In the genomic region with DNA sequence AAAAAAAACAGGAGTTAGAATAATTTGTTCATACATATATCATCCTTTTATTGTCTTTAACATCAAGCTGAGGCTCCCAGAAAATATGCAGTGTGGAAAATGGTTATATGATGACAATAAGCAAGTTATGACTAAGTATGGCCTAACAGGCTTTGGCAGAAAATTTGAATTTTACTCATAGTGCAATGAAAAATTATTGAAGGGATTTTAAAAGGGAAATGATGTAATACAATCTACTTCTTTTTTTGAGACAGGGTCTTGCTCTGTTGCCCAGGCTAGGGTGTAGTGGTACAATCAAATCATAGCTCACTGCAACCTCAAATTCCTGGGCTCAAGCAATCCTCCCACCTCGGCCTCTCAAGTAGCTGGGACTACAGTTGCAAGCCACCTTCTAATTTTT, we compare ENCODE assay signal across 7 cellular contexts.
A peak's percentile ranks its signal among the peaks of the same experiment; 100 is the strongest.
DNase-seq lines count a peak whose midpoint lies in the region; ATAC-seq, FAIRE-seq and TF ChIP-seq lines count a peak whose summit lies in the region.

No MANE protein-coding gene starts in this region.

- H3K36me3 ChIP-seq in PC-9 (ENCODE audit: low read depth) (0 out of 2 replicates have a peak, but pooled peaks cover 6% of the 10 kb centered on the region), pancreas (no peaks in the 10 kb centered on the region)

- WGBS in pancreas, 2 donors: 89 to 97% methylated on average over 1 of the region's 1 CpG

- POLR2A ChIA-PET in PC-9 (lab: Charles Lee; ENCODE audit: unreplicated experiment): interaction anchor here (0.6 kb wide), 1 partner anchor 27 kb away, joined by 6 read pairs; no protein-coding TSS in a partner anchor

- H3K4me1 ChIP-seq in PC-9 (replicated peaks; ENCODE audit: insufficient read depth) (peaks cover 27% of the 10 kb centered on the region), pancreas (peaks cover 31 to 63% (median 54%) of the 10 kb centered on the region in 3 donors)

- FAIRE-seq in pancreas (lab: Jason Lieb, UNC): no peak

- no TSS peak for BruUV-seq in PC-9 (replicated peaks; lab: Mats Ljungman, UMichigan)

- no peak overlapping the region for H2AFZ ChIP-seq in PC-9

- H4K20me1 ChIP-seq in PC-9 (ENCODE audit: insufficient read depth): no peaks in the 10 kb centered on the region

- CTCF ChIA-PET in PC-9 (lab: Charles Lee): interaction anchor here (0.6 to 1.9 kb wide), 2 partner anchors 172 to 228 kb away, joined by 3 to 12 read pairs; no protein-coding TSS in a partner anchor

- intact Hi-C loops in PC-9 (cut with micrococcal nuclease; ENCODE audit: unreplicated experiment): loop anchor here (2.0 to 10.0 kb wide), 2 partner anchors 92 to 352 kb away; partner anchors contain the start of gene CEP70
- intact Hi-C loops in pancreas (cut with DNase I): no loop called here

- H3F3A ChIP-seq in PC-9 (ENCODE audit: insufficient read depth, low read depth): peaks cover 30% of the 10 kb centered on the region

- no peak for DNase-seq in PC-9
- DNase-seq in pancreas: no peak
- DNase-seq in NCI-H146 treated with DMSO at 0.1 percent for 48 hours (lab: John Stamatoyannopoulos, UW; ENCODE audit: unreplicated experiment): no peak
- DNase-seq in activated gamma-delta T cell treated with Interleukin-2 at 50 U/mL for 16 hours: no peak
- no peak for DNase-seq in stimulated activated naive CD4-positive, alpha-beta T cell (lab: John Stamatoyannopoulos, UW)

- H3K27ac ChIP-seq in PC-9 (peak overlapping the region; percentile 65), pancreas (peak overlapping the region in 3 of 4 donors; percentile 11 to 78 (median 63))

- no peak for TF ChIP-seq CTCF in PC-9 (conservative IDR thresholded peaks at IDR 0.05)
- no peak for TF ChIP-seq CTCF in pancreas (IDR thresholded peaks at IDR 0.05)

- H3K9me3 ChIP-seq in PC-9 (ENCODE audit: insufficient read depth, low read depth): no peaks in the 10 kb centered on the region
- no peaks in the 10 kb centered on the region for H3K9me3 ChIP-seq in pancreas

- no peaks in the 10 kb centered on the region for H3K27me3 ChIP-seq in PC-9 (ENCODE audit: insufficient read depth, low read depth)
- no peaks in the 10 kb centered on the region for H3K27me3 ChIP-seq in pancreas

- peak overlapping the region; percentile 35 for H3K4me2 ChIP-seq in PC-9

- no peaks in the 10 kb centered on the region for H3K9me2 ChIP-seq in PC-9 (ENCODE audit: insufficient read depth)

- no peak overlapping the region for H3K4me3 ChIP-seq in PC-9
- H3K4me3 ChIP-seq in pancreas: no peak overlapping the region

- ATAC-seq in GM19035 (IDR thresholded peaks at IDR 0.05; ENCODE audit: unreplicated experiment): peak; percentile 39
- peak; percentile 19 for ATAC-seq in HG02763 (IDR thresholded peaks at IDR 0.05; ENCODE audit: unreplicated experiment)
- ATAC-seq in pancreas: no peak

- no peaks in the 10 kb centered on the region for H3K79me2 ChIP-seq in PC-9 (ENCODE audit: low read depth)

Comparison
In these comparisons a context has a peak if more than half of its experiments do, and no peak if none do; other contexts are left out.
1. ATAC-seq: peak in GM19035 (single experiment) and HG02763 (single experiment); none in pancreas (0 of 4).